15 cellular contexts compared by ENCODE assay signal in the genomic region with DNA sequence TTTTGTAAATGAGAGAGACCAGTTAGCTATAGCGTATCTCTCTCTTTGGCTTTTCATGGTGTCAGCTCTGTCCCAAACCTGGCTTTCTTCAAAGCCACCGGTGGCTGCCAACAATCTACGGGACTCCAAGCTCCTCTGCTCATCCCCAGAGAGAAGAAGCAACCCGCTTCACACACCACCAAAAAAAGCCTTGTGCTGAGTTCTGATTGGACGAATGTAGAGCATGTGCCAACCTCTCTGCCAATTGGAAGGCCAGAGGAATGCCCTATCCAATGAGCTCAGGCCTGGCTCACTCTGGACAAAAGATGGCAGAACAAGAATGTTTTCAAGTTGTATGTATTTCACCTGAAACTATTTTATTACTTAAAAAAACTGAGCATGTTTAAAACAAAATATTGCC.
DNase-seq lines count a peak whose midpoint lies in the region; ATAC-seq, FAIRE-seq and TF ChIP-seq lines count a peak whose summit lies in the region.
"Had no signal": no experiment of that assay in that cellular context is flagged by ENCODE, and none has a peak within 500 bp of the region (broad histone marks: within the 10 kb centered on the region; RNA-seq: fewer than 3 reads in every experiment).

No MANE protein-coding gene starts in this region.

- no peak overlapping the region for H4K5ac ChIP-seq in IMR-90 (ENCODE audit: low read depth, low read length)

- H3K79me1 ChIP-seq in IMR-90 (ENCODE audit: low read depth in 1 of 2, low read length in 2 of 2) = no peaks in the 10 kb centered on the region

- no peak for TF ChIP-seq RAD21 in A549 (conservative IDR thresholded peaks at IDR 0.05 in 1 of 2, IDR thresholded peaks at IDR 0.05 in 1 of 2)
- TF ChIP-seq RAD21 in IMR-90 (IDR thresholded peaks at IDR 0.05; ENCODE audit: low read length) = no peak

- intact Hi-C loops in IMR-90 (cut with micrococcal nuclease) = no loop called here
- intact Hi-C loops in upper lobe of right lung (cut with DNase I) = no loop called here

- TF ChIP-seq CTCF in A549 (IDR thresholded peaks at IDR 0.05) (no peak), IMR-90 (conservative IDR thresholded peaks at IDR 0.05; ENCODE audit: low read depth, low read length) (no peak), upper lobe of right lung (IDR thresholded peaks at IDR 0.05) (no peak)

- dilution Hi-C loops in IMR-90 (cut with HindIII; ENCODE audit: low sequenced_read_pairs, unreplicated experiment) = no loop called here

- H3K4ac ChIP-seq in IMR-90 (ENCODE audit: low read depth, low read length) = no peak overlapping the region

- FAIRE-seq in A549 (lab: Jason Lieb, UNC) = no peak
- FAIRE-seq: GM12878, GM18507 had no signal

- H3K27ac ChIP-seq in A549 = no peak overlapping the region
- H3K27ac ChIP-seq in IMR-90 (ENCODE audit: insufficient read depth, low read length) = no peak overlapping the region
- H3K27ac ChIP-seq in upper lobe of right lung = no peak overlapping the region

- H2BK15ac ChIP-seq in IMR-90 (ENCODE audit: low read depth, low read length) = no peak overlapping the region

- TF ChIP-seq EP300 in A549 (IDR thresholded peaks at IDR 0.05) = no peak

- H3K27me3 ChIP-seq in IMR-90 (ENCODE audit: control insufficient read depth, insufficient read depth, low read length) = peaks cover 39% of the 10 kb centered on the region
- no peaks in the 10 kb centered on the region for H3K27me3 ChIP-seq in upper lobe of right lung

- H3K4me3 ChIP-seq in A549 = no peak overlapping the region
- H3K4me3 ChIP-seq in IMR-90 (ENCODE audit: insufficient read depth, low read depth, low read length) = no peak overlapping the region
- H3K4me3 ChIP-seq in upper lobe of right lung = no peak overlapping the region
- H3K4me3 ChIP-seq: GM12878 had no signal

- H3K4me2 ChIP-seq in A549 (no peak overlapping the region), IMR-90 (ENCODE audit: low read depth, low read length) (no peak overlapping the region)

- no peak overlapping the region for H3K9ac ChIP-seq in IMR-90 (ENCODE audit: low read depth, low read length)

- in situ Hi-C loops in IMR-90 (cut with MboI; ENCODE audit: low sequenced_read_pairs) = no loop called here

- no peak overlapping the region for H3K18ac ChIP-seq in IMR-90 (ENCODE audit: low read depth, low read length)

- H3K56ac ChIP-seq in IMR-90 (ENCODE audit: extremely low read depth, insufficient read depth, low read length) = no peak overlapping the region

- H4K20me1 ChIP-seq in IMR-90 (ENCODE audit: insufficient read depth, low read length) = no peaks in the 10 kb centered on the region

- no peak overlapping the region for H2BK120ac ChIP-seq in IMR-90 (ENCODE audit: low read depth, low read length)

- no TSS peak for BruUV-seq in IMR-90 (replicated peaks; lab: Mats Ljungman, UMichigan)

- no peaks in the 10 kb centered on the region for H3K9me3 ChIP-seq in A549
- no peaks in the 10 kb centered on the region for H3K9me3 ChIP-seq in IMR-90 (ENCODE audit: control insufficient read depth, insufficient read depth, low read length)
- no peaks in the 10 kb centered on the region for H3K9me3 ChIP-seq in upper lobe of right lung

- H3K4me1 ChIP-seq in A549 (no peaks in the 10 kb centered on the region), IMR-90 (ENCODE audit: control insufficient read depth, insufficient read depth, low read length) (no peaks in the 10 kb centered on the region), upper lobe of right lung (no peaks in the 10 kb centered on the region)

- H2AK5ac ChIP-seq in IMR-90 (ENCODE audit: low read depth, low read length) = no peak overlapping the region

- no peak overlapping the region for H2AK9ac ChIP-seq in IMR-90 (replicated peaks; ENCODE audit: low read depth, low read length, poor library complexity)

- POLR2A ChIA-PET in A549 (lab: Yijun Ruan, JAX) = no interaction called here
- POLR2A ChIA-PET in IMR-90 (lab: Charles Lee; ENCODE audit: unreplicated experiment) = no interaction called here

- H2BK20ac ChIP-seq in IMR-90 (ENCODE audit: low read depth, low read length) = no peak overlapping the region

- H4K91ac ChIP-seq in IMR-90 (ENCODE audit: insufficient read depth, low read depth, low read length) = no peak overlapping the region

- TF ChIP-seq POLR2A in A549 (IDR thresholded peaks at IDR 0.05; ENCODE audit: low read length) (no peak), IMR-90 (IDR thresholded peaks at IDR 0.05; ENCODE audit: low read depth, low read length) (no peak)

- no peaks in the 10 kb centered on the region for H3K9me1 ChIP-seq in IMR-90 (ENCODE audit: insufficient read depth, low read length)

- no peak overlapping the region for H4K8ac ChIP-seq in IMR-90 (ENCODE audit: low read depth in 2 of 2, low read length in 2 of 2)

- CTCF ChIA-PET in A549 (lab: Yijun Ruan, JAX) (no interaction called here), IMR-90 (lab: Yijun Ruan, JAX) (no interaction called here)

- peak; percentile 17 to 20 for DNase-seq in A549 (ENCODE audit: low read depth in 1 of 2, low spot score in 1 of 2)
- no peak for DNase-seq in IMR-90
- DNase-seq in NCI-H226 = peak; percentile 14
- no peak for DNase-seq in NCI-H1092 treated with DMSO at 0.1 percent for 48 hours (lab: John Stamatoyannopoulos, UW)
- no peak for DNase-seq in upper lobe of right lung
- no peak for DNase-seq in NCI-H1105 treated with DMSO at 0.1 percent for 48 hours (lab: John Stamatoyannopoulos, UW)
- DNase-seq: C1 segment of cervical spinal cord; Calu3; CD4-positive, alpha-beta T cell; DMS 273 treated with DMSO at 0.1 percent for 48 hours; KBM-7 had no signal

- no peaks in the 10 kb centered on the region for H3K36me3 ChIP-seq in IMR-90 (ENCODE audit: control insufficient read depth, insufficient read depth, low read length)
- no peaks in the 10 kb centered on the region for H3K36me3 ChIP-seq in upper lobe of right lung

- no peak overlapping the region for H3K14ac ChIP-seq in IMR-90 (replicated peaks; ENCODE audit: low read depth, low read length)

- H2AFZ ChIP-seq in IMR-90 (replicated peaks; ENCODE audit: low read length, poor library complexity) = no peak overlapping the region

- no peak overlapping the region for H2BK5ac ChIP-seq in IMR-90 (ENCODE audit: low read depth, low read length, poor library complexity, severe bottlenecking)

- no peak overlapping the region for H3K23ac ChIP-seq in IMR-90 (ENCODE audit: low read depth, low read length)

- 46% methylated on average over 5 of the region's 5 CpGs for WGBS in A549 (ENCODE audit: missing lambda C conversion rate)
- 100% methylated on average over 1 of the region's 5 CpGs; no CpG with 5 or more reads in 1 of the 2 experiments for WGBS in IMR-90 (ENCODE audit: extremely low coverage in 2 of 2, insufficient read length in 1 of 2), 2 experiments

- ATAC-seq in A549 (peak in 1 of 2 experiments; percentile 54; a peak in 1 of 6 replicates), IMR-90 (ENCODE audit: low read depth) (no peak), SK-N-SH treated with all-trans-retinoic acid at 6 μM for 48 hours (0 out of 3 replicates have a peak, but pooled peaks have one; percentile 25), upper lobe of right lung (no peak), GM21576 (IDR thresholded peaks at IDR 0.05; ENCODE audit: unreplicated experiment) (no peak)
- ATAC-seq: GM12878 had no signal

TF ChIP-seq in A549, 52 proteins besides CTCF, POLR2A, EP300 and RAD21:
- TF ChIP-seq CHD2 (IDR thresholded peaks at IDR 0.05; ENCODE audit: low read length, partially characterized antibody) = no peak
- TF ChIP-seq, protein P1, sequence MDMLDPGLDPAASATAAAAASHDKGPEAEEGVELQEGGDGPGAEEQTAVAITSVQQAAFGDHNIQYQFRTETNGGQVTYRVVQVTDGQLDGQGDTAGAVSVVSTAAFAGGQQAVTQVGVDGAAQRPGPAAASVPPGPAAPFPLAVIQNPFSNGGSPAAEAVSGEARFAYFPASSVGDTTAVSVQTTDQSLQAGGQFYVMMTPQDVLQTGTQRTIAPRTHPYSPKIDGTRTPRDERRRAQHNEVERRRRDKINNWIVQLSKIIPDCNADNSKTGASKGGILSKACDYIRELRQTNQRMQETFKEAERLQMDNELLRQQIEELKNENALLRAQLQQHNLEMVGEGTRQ (IDR thresholded peaks at IDR 0.05) = 0 out of 2 replicates have a peak, but pooled peaks have one; percentile 21

TF ChIP-seq in IMR-90, 13 proteins besides CTCF, POLR2A, EP300 and RAD21 (continues in another document):
- TF ChIP-seq, protein P1 (IDR thresholded peaks at IDR 0.05; ENCODE audit: low read depth, low read length) = peak; percentile 42; the same call in 1 of the 2 replicates

TF ChIP-seq in SK-N-SH treated with all-trans-retinoic acid at 6 μM for 48 hours, 23 proteins besides CTCF, POLR2A, EP300 and RAD21 (continues in another document):
- TF ChIP-seq TOX (CRISPR knock-in tag; IDR thresholded peaks at IDR 0.05; ENCODE audit: borderline replicate concordance) (no peak), ISL1 (CRISPR knock-in tag; IDR thresholded peaks at IDR 0.05) (no peak), GLIS3 (CRISPR knock-in tag; IDR thresholded peaks at IDR 0.05) (no peak), BACH2 (CRISPR knock-in tag; IDR thresholded peaks at IDR 0.05; ENCODE audit: borderline replicate concordance) (no peak), ZFP3 (CRISPR knock-in tag; IDR thresholded peaks at IDR 0.05) (no peak), RARB (CRISPR knock-in tag; IDR thresholded peaks at IDR 0.05) (no peak)
- TF ChIP-seq, protein P2, sequence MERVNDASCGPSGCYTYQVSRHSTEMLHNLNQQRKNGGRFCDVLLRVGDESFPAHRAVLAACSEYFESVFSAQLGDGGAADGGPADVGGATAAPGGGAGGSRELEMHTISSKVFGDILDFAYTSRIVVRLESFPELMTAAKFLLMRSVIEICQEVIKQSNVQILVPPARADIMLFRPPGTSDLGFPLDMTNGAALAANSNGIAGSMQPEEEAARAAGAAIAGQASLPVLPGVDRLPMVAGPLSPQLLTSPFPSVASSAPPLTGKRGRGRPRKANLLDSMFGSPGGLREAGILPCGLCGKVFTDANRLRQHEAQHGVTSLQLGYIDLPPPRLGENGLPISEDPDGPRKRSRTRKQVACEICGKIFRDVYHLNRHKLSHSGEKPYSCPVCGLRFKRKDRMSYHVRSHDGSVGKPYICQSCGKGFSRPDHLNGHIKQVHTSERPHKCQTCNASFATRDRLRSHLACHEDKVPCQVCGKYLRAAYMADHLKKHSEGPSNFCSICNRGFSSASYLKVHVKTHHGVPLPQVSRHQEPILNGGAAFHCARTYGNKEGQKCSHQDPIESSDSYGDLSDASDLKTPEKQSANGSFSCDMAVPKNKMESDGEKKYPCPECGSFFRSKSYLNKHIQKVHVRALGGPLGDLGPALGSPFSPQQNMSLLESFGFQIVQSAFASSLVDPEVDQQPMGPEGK (CRISPR knock-in tag; IDR thresholded peaks at IDR 0.05; ENCODE audit: borderline replicate concordance) = no peak

Comparison
In these comparisons a context has a peak if more than half of its experiments do, and no peak if none do; other contexts are left out.
1. DNase-seq: peak in A549 (2 of 2) and NCI-H226 (single experiment); none in IMR-90 (single experiment), NCI-H1092 treated with DMSO at 0.1 percent for 48 hours (single experiment), upper lobe of right lung (single experiment) and NCI-H1105 treated with DMSO at 0.1 percent for 48 hours (single experiment).